ENCODE assay signal across 27 cellular contexts in the genomic region with DNA sequence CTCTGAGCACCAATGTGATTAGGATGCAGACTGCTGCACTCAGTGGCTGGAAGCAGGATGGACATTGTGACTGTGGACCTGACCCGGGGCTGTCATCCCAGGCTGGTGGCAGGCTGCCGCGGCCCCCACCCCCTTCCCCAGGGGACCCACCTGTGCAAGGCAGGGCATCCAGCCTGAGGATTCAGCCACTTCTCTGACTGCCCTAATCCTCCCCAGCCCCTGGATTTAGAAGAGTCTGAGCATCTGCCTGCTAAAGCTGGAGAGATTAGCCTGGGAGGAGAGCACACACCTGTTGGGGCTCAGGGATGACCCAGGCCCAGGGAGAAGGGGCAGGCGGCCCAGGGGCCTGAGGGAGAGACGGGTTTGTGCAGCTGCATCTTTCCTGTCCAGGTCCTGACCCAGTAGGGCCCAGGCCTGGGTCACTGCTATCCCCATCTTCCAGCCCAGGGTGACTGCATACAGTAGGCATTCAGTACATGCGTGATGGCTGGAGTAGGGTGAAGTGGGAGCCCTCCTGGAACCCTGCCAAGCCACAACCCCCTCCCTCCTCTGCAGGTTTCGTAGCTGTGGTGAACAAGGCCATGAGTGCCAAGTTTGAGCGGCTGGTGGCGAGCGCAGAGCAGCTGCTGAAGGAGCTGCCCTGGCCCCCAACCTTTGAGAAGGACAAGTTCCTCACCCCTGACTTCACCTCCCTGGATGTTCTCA. TPM values are rescaled to one million over a fixed set of nuclear protein-coding genes. Genes with fewer than 3 reads are reported as not detected.
DNase-seq lines count a peak whose midpoint lies in the region; ATAC-seq, FAIRE-seq and TF ChIP-seq lines count a peak whose summit lies in the region.
"Had no signal": no experiment of that assay in that cellular context is flagged by ENCODE, and none has a peak within 500 bp of the region (broad histone marks: within the 10 kb centered on the region; RNA-seq: fewer than 3 reads in every experiment).

No MANE protein-coding gene starts in this region.

- no peak for TF ChIP-seq CTCF in D721Med (IDR thresholded peaks at IDR 0.05; ENCODE audit: insufficient read depth, missing control alignments)
- no peak for TF ChIP-seq CTCF in kidney (IDR thresholded peaks at IDR 0.05; ENCODE audit: borderline replicate concordance, extremely low read depth, insufficient read depth)

- no peak overlapping the region for H3K27ac ChIP-seq in kidney (ENCODE audit: low read depth in 2 of 2, low read length in 2 of 2)
- H3K27ac ChIP-seq in mesendoderm (ENCODE audit: low read depth, low read length) = no peak overlapping the region
- H3K27ac ChIP-seq: body of pancreas, C4-2B, gastrocnemius medialis, SJSA1 had no signal

- H3K18ac ChIP-seq in mesendoderm (ENCODE audit: low read length) = no peak overlapping the region

- H4K5ac ChIP-seq in mesendoderm (ENCODE audit: low read length) = no peak overlapping the region

- H3K9me3 Mint-ChIP-seq in T-helper 2 cell treated with Interferon-gamma antibody and Interleukin-4, amounts not matched to agents 5 μg/mL and 100 μg/mL, for 36 hours = no peaks in the 10 kb centered on the region
- H3K9me3 Mint-ChIP-seq: activated CD4-positive, alpha-beta T cell treated with anti-CD3 and anti-CD28 coated beads, Interleukin-2, amount 10 ng/mL, durations not matched to agents 7 days and 5 days; activated naive CD8-positive, alpha-beta T cell treated with anti-CD3 and anti-CD28 coated beads, Interleukin-2, amount 50 U/mL, for 24 hours; natural killer cell; stimulated activated effector memory CD8-positive, alpha-beta T cell treated with anti-CD3 and anti-CD28 coated beads, Interleukin-12 subunit alpha, Interleukin-12 subunit beta, amount 100 ng/mL, for 72 hours had no signal

- no peak overlapping the region for H3K4me3 Mint-ChIP-seq in T-helper 2 cell treated with Interferon-gamma antibody and Interleukin-4, amounts not matched to agents 5 μg/mL and 100 μg/mL, for 36 hours
- H3K4me3 Mint-ChIP-seq: activated CD4-positive, alpha-beta T cell treated with anti-CD3 and anti-CD28 coated beads, Interleukin-2, amount 10 ng/mL, durations not matched to agents 7 days and 5 days; activated naive CD8-positive, alpha-beta T cell treated with anti-CD3 and anti-CD28 coated beads, Interleukin-2, amount 50 U/mL, for 24 hours; natural killer cell; stimulated activated effector memory CD8-positive, alpha-beta T cell treated with anti-CD3 and anti-CD28 coated beads, Interleukin-12 subunit alpha, Interleukin-12 subunit beta, amount 100 ng/mL, for 72 hours had no signal

- no CpG with 5 or more reads among the region's 10 CpGs for WGBS in mesendoderm (ENCODE audit: extremely low coverage, insufficient coverage, low lambda C conversion rate)

- H3K9ac ChIP-seq in kidney (ENCODE audit: low read length in 2 of 2) (no peak overlapping the region), mesendoderm (ENCODE audit: low read length) (no peak overlapping the region)

- H3K4me3 ChIP-seq in kidney (ENCODE audit: low read length in 2 of 2) (peak overlapping the region; percentile 42 to 43), mesendoderm (ENCODE audit: low read length) (no peak overlapping the region)
- H3K4me3 ChIP-seq: body of pancreas, gastrocnemius medialis, mucosa of descending colon, SJSA1 had no signal

- H2BK5ac ChIP-seq in mesendoderm (ENCODE audit: low read length) = no peak overlapping the region

- no peak for ATAC-seq in HG03378 (IDR thresholded peaks at IDR 0.05; ENCODE audit: unreplicated experiment)
- ATAC-seq: activated naive CD8-positive, alpha-beta T cell treated with anti-CD3 and anti-CD28 coated beads, Interleukin-2, amount 50 U/mL, for 24 hours; body of pancreas; gastrocnemius medialis; natural killer cell; stimulated activated effector memory CD8-positive, alpha-beta T cell treated with anti-CD3 and anti-CD28 coated beads, Interleukin-12 subunit alpha, Interleukin-12 subunit beta, amount 100 ng/mL, for 72 hours had no signal

- H3K79me2 ChIP-seq in mesendoderm (ENCODE audit: control insufficient read depth, insufficient read depth, low read length) = no peaks in the 10 kb centered on the region

- DNase-seq in D721Med (ENCODE audit: insufficient read length, low spot score) (peak; percentile 99), HTR-8/SVneo (ENCODE audit: insufficient read length, low spot score) (no peak), amniotic epithelial cell (ENCODE audit: low read depth) (peak; percentile 44), kidney (no peak), mesendoderm (no peak)
- DNase-seq in T-helper 2 cell treated with Interferon-gamma antibody and Interleukin-4, amounts not matched to agents 5 μg/mL and 100 μg/mL, for 36 hours (ENCODE audit: low spot score) = no peak
- DNase-seq: activated CD4-positive, alpha-beta T cell treated with anti-CD3 and anti-CD28 coated beads, Interleukin-2, amount 10 ng/mL, durations not matched to agents 7 days and 5 days; activated gamma-delta T cell; activated naive CD8-positive, alpha-beta T cell treated with anti-CD3 and anti-CD28 coated beads, Interleukin-2, amount 50 U/mL, for 24 hours; activated T-cell treated with anti-CD3 and anti-CD28 coated beads, Interleukin-2, amount 50 U/mL, for 1 hour; body of pancreas; Caco-2; cerebellar nuclear complex; gastrocnemius medialis; GOT3; KBM-7; mucosa of descending colon; natural killer cell; NCI-H1417 treated with DMSO at 0.1 percent for 48 hours; NCI-H774; T1000; trophoblast cell had no signal

- H2BK120ac ChIP-seq in mesendoderm (ENCODE audit: low read depth, low read length) = no peak overlapping the region

- FAIRE-seq in D721Med (lab: Jason Lieb, UNC) = peak; percentile 16
- FAIRE-seq in HTR-8/SVneo (lab: Jason Lieb, UNC) = peak; percentile 57
- no peak for FAIRE-seq in kidney (lab: Jason Lieb, UNC)
- FAIRE-seq: endometrium had no signal

- no peak overlapping the region for H3K27ac Mint-ChIP-seq in T-helper 2 cell treated with Interferon-gamma antibody and Interleukin-4, amounts not matched to agents 5 μg/mL and 100 μg/mL, for 36 hours
- H3K27ac Mint-ChIP-seq: activated CD4-positive, alpha-beta T cell treated with anti-CD3 and anti-CD28 coated beads, Interleukin-2, amount 10 ng/mL, durations not matched to agents 7 days and 5 days; activated naive CD8-positive, alpha-beta T cell treated with anti-CD3 and anti-CD28 coated beads, Interleukin-2, amount 50 U/mL, for 24 hours; natural killer cell; stimulated activated effector memory CD8-positive, alpha-beta T cell treated with anti-CD3 and anti-CD28 coated beads, Interleukin-12 subunit alpha, Interleukin-12 subunit beta, amount 100 ng/mL, for 72 hours had no signal

- H3K36me3 ChIP-seq in kidney (ENCODE audit: control insufficient read depth in 1 of 2, insufficient read depth in 2 of 2, low read length in 2 of 2) (peaks cover 0 to 8% of the 10 kb centered on the region in 2 donors), mesendoderm (ENCODE audit: control insufficient read depth, insufficient read depth, low read length) (peaks cover 5% of the 10 kb centered on the region)

- intact Hi-C loops in kidney (cut with DNase I) = no loop called here

- H3K4me1 ChIP-seq in kidney (ENCODE audit: control insufficient read depth in 1 of 2, insufficient read depth in 1 of 2, low read depth in 1 of 2, low read length in 2 of 2) (peaks cover 0 to 8% of the 10 kb centered on the region in 2 donors), mesendoderm (ENCODE audit: control insufficient read depth, low read depth, low read length) (no peaks in the 10 kb centered on the region)
- H3K4me1 ChIP-seq: body of pancreas, gastrocnemius medialis, SJSA1 had no signal

- H4K8ac ChIP-seq in mesendoderm (ENCODE audit: low read depth, low read length) = no peak overlapping the region

- no peaks in the 10 kb centered on the region for H3K27me3 ChIP-seq in mesendoderm (ENCODE audit: insufficient read depth, low read length, poor library complexity)
- H3K27me3 ChIP-seq: body of pancreas, gastrocnemius medialis, SJSA1 had no signal

- H3K23ac ChIP-seq in mesendoderm (ENCODE audit: low read length) = no peak overlapping the region

- no peak overlapping the region for H2BK15ac ChIP-seq in mesendoderm (replicated peaks; ENCODE audit: low read depth)

- no peak overlapping the region for H3K56ac ChIP-seq in mesendoderm (ENCODE audit: low read length)

- peaks cover 28% of the 10 kb centered on the region for H3K36me3 Mint-ChIP-seq in T-helper 2 cell treated with Interferon-gamma antibody and Interleukin-4, amounts not matched to agents 5 μg/mL and 100 μg/mL, for 36 hours (ENCODE audit: low read depth)
- H3K36me3 Mint-ChIP-seq: natural killer cell had no signal

- no peak overlapping the region for H3K4ac ChIP-seq in mesendoderm (ENCODE audit: low read depth, low read length)

- no peaks in the 10 kb centered on the region for H3K9me3 ChIP-seq in kidney (ENCODE audit: control insufficient read depth in 1 of 2, low read length in 2 of 2)
- H3K9me3 ChIP-seq: body of pancreas, Caco-2, gastrocnemius medialis, mucosa of descending colon, SJSA1 had no signal

- H3K4me1 Mint-ChIP-seq in T-helper 2 cell treated with Interferon-gamma antibody and Interleukin-4, amounts not matched to agents 5 μg/mL and 100 μg/mL, for 36 hours (ENCODE audit: low read depth) = no peaks in the 10 kb centered on the region
- H3K4me1 Mint-ChIP-seq: activated naive CD8-positive, alpha-beta T cell treated with anti-CD3 and anti-CD28 coated beads, Interleukin-2, amount 50 U/mL, for 24 hours; natural killer cell; stimulated activated effector memory CD8-positive, alpha-beta T cell treated with anti-CD3 and anti-CD28 coated beads, Interleukin-12 subunit alpha, Interleukin-12 subunit beta, amount 100 ng/mL, for 72 hours had no signal

- H3K4me2 ChIP-seq in mesendoderm (ENCODE audit: low read length) = no peak overlapping the region

- no peaks in the 10 kb centered on the region for H3K27me3 Mint-ChIP-seq in T-helper 2 cell treated with Interferon-gamma antibody and Interleukin-4, amounts not matched to agents 5 μg/mL and 100 μg/mL, for 36 hours (ENCODE audit: low read depth)
- H3K27me3 Mint-ChIP-seq: activated CD4-positive, alpha-beta T cell treated with anti-CD3 and anti-CD28 coated beads, Interleukin-2, amount 10 ng/mL, durations not matched to agents 7 days and 5 days; activated naive CD8-positive, alpha-beta T cell treated with anti-CD3 and anti-CD28 coated beads, Interleukin-2, amount 50 U/mL, for 24 hours had no signal

- H2AK5ac ChIP-seq in mesendoderm (ENCODE audit: low read length) = no peak overlapping the region

- no peaks in the 10 kb centered on the region for H3K79me1 ChIP-seq in mesendoderm (ENCODE audit: low read length)

RNA-seq across cellular contexts. Expression of a gene that starts 12.1 kb away (rescaled TPM):
- 41.7 TPM for total RNA-seq in kidney
- 32.9 TPM for polyA plus RNA-seq in kidney (ENCODE audit: insufficient read depth, low read depth, low replicate concordance)
- polyA plus RNA-seq in mesendoderm (2013, experiment 1 of 2) = 37.0 TPM
- polyA plus RNA-seq in mesendoderm (2013, experiment 2 of 2) = 37.5 TPM

RNA-seq across cellular contexts. Expression of a gene that starts 18.1 kb away (rescaled TPM):
- 85.4 TPM for total RNA-seq in kidney
- 30.1 TPM for polyA plus RNA-seq in kidney (ENCODE audit: insufficient read depth, low read depth, low replicate concordance)
- polyA plus RNA-seq in mesendoderm (2013, experiment 1 of 2) = 9.1 TPM
- polyA plus RNA-seq in mesendoderm (2013, experiment 2 of 2) = 9.0 TPM

RNA-seq across cellular contexts. Expression of a gene that starts 25.6 kb away (rescaled TPM):
- 8.1 TPM for total RNA-seq in kidney
- polyA plus RNA-seq in kidney (ENCODE audit: insufficient read depth, low read depth, low replicate concordance) = 9.1 TPM
- 3.1 TPM for polyA plus RNA-seq in mesendoderm (2013, experiment 1 of 2)
- polyA plus RNA-seq in mesendoderm (2013, experiment 2 of 2) = 3.4 TPM

RNA-seq across cellular contexts. Expression of a gene that starts 53.5 kb away (rescaled TPM):
- 18.7 TPM for total RNA-seq in kidney
- 13.2 TPM for polyA plus RNA-seq in kidney (ENCODE audit: insufficient read depth, low read depth, low replicate concordance)
- 2.6 TPM for polyA plus RNA-seq in mesendoderm (2013, experiment 1 of 2)
- polyA plus RNA-seq in mesendoderm (2013, experiment 2 of 2) = 2.6 TPM

RNA-seq across cellular contexts. Expression of a gene that starts 53.7 kb away (rescaled TPM):
- total RNA-seq in kidney = 34.1 TPM
- polyA plus RNA-seq in kidney (ENCODE audit: insufficient read depth, low read depth, low replicate concordance) = 97.3 TPM
- polyA plus RNA-seq in mesendoderm (2013, experiment 1 of 2) = 214 TPM
- polyA plus RNA-seq in mesendoderm (2013, experiment 2 of 2) = 214 TPM

Comparison
In these comparisons a context has a peak if more than half of its experiments do, and no peak if none do; other contexts are left out.
1. DNase-seq: peak in D721Med (single experiment) and amniotic epithelial cell (single experiment); none in HTR-8/SVneo (single experiment), kidney (single experiment), mesendoderm (single experiment) and T-helper 2 cell treated with Interferon-gamma antibody and Interleukin-4, amounts not matched to agents 5 μg/mL and 100 μg/mL, for 36 hours (single experiment).